2 cellular contexts compared by ENCODE assay signal in genomic region chr21:44449473-44450363, GRCh38.
TF ChIP-seq lines count a peak whose summit lies in the region.

No MANE protein-coding gene starts in this region.

TF ChIP-seq in GM23338, 12 proteins besides CTCF, POLR2A, EP300 and RAD21:
- TF ChIP-seq EZH2phosphoT487 (IDR thresholded peaks at IDR 0.05; ENCODE audit: unreplicated experiment): no peak
- no peak for TF ChIP-seq ZNF462 (CRISPR knock-in tag; IDR thresholded peaks at IDR 0.05)
- no peak for TF ChIP-seq NANOG (IDR thresholded peaks at IDR 0.05; ENCODE audit: borderline replicate concordance)
- no peak for TF ChIP-seq ETS1 (IDR thresholded peaks at IDR 0.05)
- no peak for TF ChIP-seq ZNF114 (CRISPR knock-in tag; IDR thresholded peaks at IDR 0.05)
- no peak for TF ChIP-seq STAT1 (IDR thresholded peaks at IDR 0.05; ENCODE audit: unreplicated experiment)

TF ChIP-seq in H1, 55 proteins besides CTCF, POLR2A, EP300 and RAD21:
- TF ChIP-seq ZNF274 (IDR thresholded peaks at IDR 0.05; ENCODE audit: borderline replicate concordance, extremely low read depth, low read length) (no peak), JUND (IDR thresholded peaks at IDR 0.05; ENCODE audit: low read length) (no peak), EZH2 (IDR thresholded peaks at IDR 0.05; ENCODE audit: low read depth, low read length, severe bottlenecking) (no peak), PHF8 (conservative IDR thresholded peaks at IDR 0.05; ENCODE audit: low read depth, low read length) (no peak), SAP30 (IDR thresholded peaks at IDR 0.05; ENCODE audit: insufficient read depth, insufficient replicate concordance, low read length) (no peak), MAX (IDR thresholded peaks at IDR 0.05) (no peak)
